10 cellular contexts compared by ENCODE assay signal in genomic region chr2:58553937-58554336, GRCh38.
DNase-seq lines count a peak whose midpoint lies in the region; ATAC-seq, FAIRE-seq and TF ChIP-seq lines count a peak whose summit lies in the region.
"Had no signal": no experiment of that assay in that cellular context is flagged by ENCODE, and none has a peak within 500 bp of the region (broad histone marks: within the 10 kb centered on the region; RNA-seq: fewer than 3 reads in every experiment).

No MANE protein-coding gene starts in this region.

- intact Hi-C loops in CD14-positive monocyte (cut with micrococcal nuclease): no loop called here
- intact Hi-C loops in colonic mucosa (cut with DNase I): no loop called here

- H3K4me3 Mint-ChIP-seq in CD14-positive monocyte: no peak overlapping the region

- no peaks in the 10 kb centered on the region for H3K9me3 ChIP-seq in colonic mucosa
- H3K9me3 ChIP-seq: heart right ventricle had no signal

- H3K4me3 ChIP-seq in colonic mucosa: no peak overlapping the region
- H3K4me3 ChIP-seq: heart right ventricle had no signal

- no peak for FAIRE-seq in GM12891 (lab: Jason Lieb, UNC)

- no peak for TF ChIP-seq POLR2A in GM12891 (IDR thresholded peaks at IDR 0.05; ENCODE audit: low read depth, low read length)

- H3K27ac ChIP-seq in colonic mucosa: no peak overlapping the region
- H3K27ac ChIP-seq: heart right ventricle had no signal

- TF ChIP-seq CTCF in CD14-positive monocyte (IDR thresholded peaks at IDR 0.05): peak; percentile 9
- TF ChIP-seq CTCF in colonic mucosa (IDR thresholded peaks at IDR 0.05): no peak

- no peaks in the 10 kb centered on the region for H3K36me3 Mint-ChIP-seq in CD14-positive monocyte

- no peaks in the 10 kb centered on the region for H3K27me3 ChIP-seq in colonic mucosa

- no peaks in the 10 kb centered on the region for H3K36me3 ChIP-seq in colonic mucosa
- H3K36me3 ChIP-seq: heart right ventricle had no signal

- peaks cover 0 to 2% (median 0%) of the 10 kb centered on the region in 7 donors for H3K9me3 Mint-ChIP-seq in CD14-positive monocyte

- H3K27ac Mint-ChIP-seq in CD14-positive monocyte: no peak overlapping the region

- ATAC-seq in GM18867 (IDR thresholded peaks at IDR 0.05; ENCODE audit: unreplicated experiment): peak; percentile 81
- ATAC-seq in HG03469 (IDR thresholded peaks at IDR 0.05; ENCODE audit: unreplicated experiment): no peak
- ATAC-seq: heart right ventricle had no signal

- H3K4me1 Mint-ChIP-seq in CD14-positive monocyte: no peaks in the 10 kb centered on the region

- H3K9ac ChIP-seq in colonic mucosa (ENCODE audit: low read depth in 2 of 2, low read length in 2 of 2): no peak overlapping the region

- DNase-seq in CD14-positive monocyte (ENCODE audit: low spot score) (no peak), OCI-M1 (lab: John Stamatoyannopoulos, UW) (peak; percentile 36), iris pigment epithelial cell (ENCODE audit: low read depth) (peak; percentile 8), GM12891 (ENCODE audit: insufficient read length, low spot score) (no peak), HPDE6-E6E7 (ENCODE audit: extremely low spot score) (no peak), colonic mucosa (no peak)
- DNase-seq: activated CD4-positive, CD25-positive, alpha-beta regulatory T cell treated with anti-CD3 and anti-CD28 coated beads, Interleukin-2, amount 50 U/mL, for 72 hours; heart right ventricle had no signal

- H3K27me3 Mint-ChIP-seq in CD14-positive monocyte (ENCODE audit: low read depth in 3 of 3): peaks cover 0 to 2% (median 0%) of the 10 kb centered on the region in 3 donors

- H3K4me1 ChIP-seq in colonic mucosa: no peaks in the 10 kb centered on the region
- H3K4me1 ChIP-seq: heart right ventricle had no signal

TF ChIP-seq in GM12891, 5 proteins besides CTCF, POLR2A, EP300 and RAD21:
- TF ChIP-seq POLR2AphosphoS5 (IDR thresholded peaks at IDR 0.05; ENCODE audit: low read depth, low read length): no peak
- no peak for TF ChIP-seq PAX5 (IDR thresholded peaks at IDR 0.05; ENCODE audit: insufficient read depth, low read length, severe bottlenecking)
- TF ChIP-seq SPI1 (IDR thresholded peaks at IDR 0.05; ENCODE audit: low read depth, low read length): no peak
- no peak for TF ChIP-seq POU2F2 (IDR thresholded peaks at IDR 0.05; ENCODE audit: low read depth, low read length)
TF ChIP-seq in GM12891: peak in this region for 0.

Comparison
In these comparisons a context has a peak if more than half of its experiments do, and no peak if none do; other contexts are left out.
1. DNase-seq: peak in OCI-M1 (single experiment) and iris pigment epithelial cell (single experiment); none in CD14-positive monocyte (single experiment), GM12891 (single experiment), HPDE6-E6E7 (single experiment) and colonic mucosa (single experiment).